ENCODE assay signal across 8 cellular contexts in genomic region chr1:27391511-27392095, GRCh38. TPM values are rescaled to one million over a fixed set of nuclear protein-coding genes. Genes with fewer than 3 reads are reported as not detected.
DNase-seq lines count a peak whose midpoint lies in the region; ATAC-seq and TF ChIP-seq lines count a peak whose summit lies in the region.

No MANE protein-coding gene starts in this region.

- peaks cover 14% of the 10 kb centered on the region for H3K4me1 Mint-ChIP-seq in activated naive CD8-positive, alpha-beta T cell treated with anti-CD3 and anti-CD28 coated beads, Interleukin-2, amount 10 ng/mL, durations not matched to agents 7 days and 5 days

- H3K27me3 ChIP-seq in cardiac muscle cell, result no peaks in the 10 kb centered on the region
- H3K27me3 ChIP-seq in osteoblast (ENCODE audit: insufficient read depth, low read length), result peaks cover 3% of the 10 kb centered on the region

- H3K4me1 ChIP-seq in cardiac muscle cell (ENCODE audit: low read depth) (no peaks in the 10 kb centered on the region), osteoblast (ENCODE audit: insufficient read depth, low read length) (peaks cover 27% of the 10 kb centered on the region)

- peak overlapping the region; percentile 80 for H3K4me3 Mint-ChIP-seq in activated naive CD8-positive, alpha-beta T cell treated with anti-CD3 and anti-CD28 coated beads, Interleukin-2, amount 10 ng/mL, durations not matched to agents 7 days and 5 days

- H3K27ac ChIP-seq in cardiac muscle cell, result no peak overlapping the region
- peak overlapping the region; percentile 76 for H3K27ac ChIP-seq in osteoblast (ENCODE audit: low read depth, low read length)

- no peak for ATAC-seq in activated naive CD8-positive, alpha-beta T cell treated with anti-CD3 and anti-CD28 coated beads, Interleukin-2, amount 10 ng/mL, durations not matched to agents 7 days and 5 days (ENCODE audit: low read depth)
- ATAC-seq in GM18870 (IDR thresholded peaks at IDR 0.05; ENCODE audit: unreplicated experiment) (no peak), GM21723 (IDR thresholded peaks at IDR 0.05; ENCODE audit: unreplicated experiment) (no peak)

- peaks cover 17% of the 10 kb centered on the region for H3K79me2 ChIP-seq in osteoblast (ENCODE audit: insufficient read depth, low read length)

- POLR2A ChIA-PET in activated naive CD8-positive, alpha-beta T cell treated with anti-CD3 and anti-CD28 coated beads, Interleukin-2, amount 10 ng/mL, durations not matched to agents 7 days and 5 days (lab: Charles Lee), result interaction anchor here (0.6 to 1.9 kb wide), 4 partner anchors 9 to 25 kb away, joined by 3 to 5 read pairs (median 3); partner anchors contain the start of gene MAP3K6

- peaks cover 16% of the 10 kb centered on the region for H3K27me3 Mint-ChIP-seq in activated naive CD8-positive, alpha-beta T cell treated with anti-CD3 and anti-CD28 coated beads, Interleukin-2, amount 10 ng/mL, durations not matched to agents 7 days and 5 days

- H3K4me3 ChIP-seq in cardiac muscle cell (no peak overlapping the region), osteoblast (ENCODE audit: insufficient read depth, low read length) (peak overlapping the region; percentile 80)

- H4K20me1 ChIP-seq in osteoblast (ENCODE audit: insufficient read depth, low read length), result no peaks in the 10 kb centered on the region

- TF ChIP-seq CTCF in cardiac muscle cell (IDR thresholded peaks at IDR 0.05; ENCODE audit: low read depth, low read length), result no peak
- TF ChIP-seq CTCF in osteoblast (IDR thresholded peaks at IDR 0.05; ENCODE audit: extremely low read depth, low read depth, low read length), result peak; percentile 11

- H2AFZ ChIP-seq in osteoblast (ENCODE audit: low read length), result peak overlapping the region; percentile 79

- peak overlapping the region; percentile 83 for H3K27ac Mint-ChIP-seq in activated naive CD8-positive, alpha-beta T cell treated with anti-CD3 and anti-CD28 coated beads, Interleukin-2, amount 10 ng/mL, durations not matched to agents 7 days and 5 days

- DNase-seq in EL (peak; percentile 57), NCI-H2107 treated with DMSO at 0.1 percent for 48 hours (lab: John Stamatoyannopoulos, UW; ENCODE audit: unreplicated experiment) (peak; percentile 25), cardiac muscle cell (ENCODE audit: low read depth in 1 of 2, low spot score in 1 of 2) (peak; percentile 38 to 64), osteoblast (ENCODE audit: insufficient read length, low spot score, missing footprints) (peak; percentile 95), 8988T (no peak)
- DNase-seq in activated naive CD8-positive, alpha-beta T cell treated with anti-CD3 and anti-CD28 coated beads, Interleukin-2, amount 10 ng/mL, durations not matched to agents 7 days and 5 days, result no peak

- no peaks in the 10 kb centered on the region for H3K36me3 Mint-ChIP-seq in activated naive CD8-positive, alpha-beta T cell treated with anti-CD3 and anti-CD28 coated beads, Interleukin-2, amount 10 ng/mL, durations not matched to agents 7 days and 5 days

- peak overlapping the region; percentile 89 for H3K4me2 ChIP-seq in osteoblast (ENCODE audit: insufficient read depth, low read length)

- H3K9me3 ChIP-seq in cardiac muscle cell (ENCODE audit: low read depth), result no peaks in the 10 kb centered on the region
- H3K9me3 ChIP-seq in osteoblast (ENCODE audit: low read depth, low read length), result no peaks in the 10 kb centered on the region

- H3K9me3 Mint-ChIP-seq in activated naive CD8-positive, alpha-beta T cell treated with anti-CD3 and anti-CD28 coated beads, Interleukin-2, amount 10 ng/mL, durations not matched to agents 7 days and 5 days, result no peaks in the 10 kb centered on the region

- H3K36me3 ChIP-seq in cardiac muscle cell, result no peaks in the 10 kb centered on the region
- no peaks in the 10 kb centered on the region for H3K36me3 ChIP-seq in osteoblast (ENCODE audit: insufficient read depth, low read length)

RNA-seq across cellular contexts. Expression of gene GPR3, which starts 0.8 kb away (rescaled TPM):
- under 1 TPM; 0.42 to 0.43 TPM for total RNA-seq in activated naive CD8-positive, alpha-beta T cell treated with anti-CD3 and anti-CD28 coated beads, Interleukin-2, amount 10 ng/mL, durations not matched to agents 7 days and 5 days
- 1.7 and 1.9 TPM in 2 replicates for total RNA-seq in cardiac muscle cell
- 2.8 and 3.1 TPM in 2 replicates for polyA plus RNA-seq in cardiac muscle cell
- under 0.01 and 0.36 TPM in 2 replicates for total RNA-seq in osteoblast

RNA-seq across cellular contexts. Expression of gene CD164L2, which starts 8.5 kb away (rescaled TPM):
- total RNA-seq in activated naive CD8-positive, alpha-beta T cell treated with anti-CD3 and anti-CD28 coated beads, Interleukin-2, amount 10 ng/mL, durations not matched to agents 7 days and 5 days, result not detected
- total RNA-seq in cardiac muscle cell (0.24 TPM in 1 of 2 replicates, not detected in the other), osteoblast (not detected in 2 replicates)
- 0.35 and 0.62 TPM in 2 replicates for polyA plus RNA-seq in cardiac muscle cell

RNA-seq across cellular contexts. Expression of gene FCN3, which starts 17.0 kb away (rescaled TPM):
- total RNA-seq in activated naive CD8-positive, alpha-beta T cell treated with anti-CD3 and anti-CD28 coated beads, Interleukin-2, amount 10 ng/mL, durations not matched to agents 7 days and 5 days, result not detected
- total RNA-seq in cardiac muscle cell (0.18 and 3.6 TPM in 2 replicates), osteoblast (not detected in 2 replicates)
- 0.81 and 2.9 TPM in 2 replicates for polyA plus RNA-seq in cardiac muscle cell

RNA-seq across cellular contexts. Expression of gene MAP3K6, which starts 24.8 kb away (rescaled TPM):
- total RNA-seq in activated naive CD8-positive, alpha-beta T cell treated with anti-CD3 and anti-CD28 coated beads, Interleukin-2, amount 10 ng/mL, durations not matched to agents 7 days and 5 days, result 1 to 10 TPM; 8.6 to 9.0 TPM
- total RNA-seq in cardiac muscle cell (13.6 and 17.1 TPM in 2 replicates), osteoblast (25.7 and 29.8 TPM in 2 replicates)
- 12.7 and 17.8 TPM in 2 replicates for polyA plus RNA-seq in cardiac muscle cell

RNA-seq across cellular contexts. Expression of gene SYTL1, which starts 49.8 kb away (rescaled TPM):
- 100 to 1,000 TPM; 103 to 105 TPM for total RNA-seq in activated naive CD8-positive, alpha-beta T cell treated with anti-CD3 and anti-CD28 coated beads, Interleukin-2, amount 10 ng/mL, durations not matched to agents 7 days and 5 days
- total RNA-seq in cardiac muscle cell (14.7 and 23.5 TPM in 2 replicates), osteoblast (under 0.01 TPM in 1 of 2 replicates, not detected in the other)
- polyA plus RNA-seq in cardiac muscle cell, result 31.8 and 44.1 TPM in 2 replicates

Comparison
In these comparisons a context has a peak if more than half of its experiments do, and no peak if none do; other contexts are left out.
1. DNase-seq: peak in EL (single experiment), NCI-H2107 treated with DMSO at 0.1 percent for 48 hours (single experiment), cardiac muscle cell (2 of 2) and osteoblast (single experiment); none in activated naive CD8-positive, alpha-beta T cell treated with anti-CD3 and anti-CD28 coated beads, Interleukin-2, amount 10 ng/mL, durations not matched to agents 7 days and 5 days (single experiment) and 8988T (single experiment).